In the genomic region with DNA sequence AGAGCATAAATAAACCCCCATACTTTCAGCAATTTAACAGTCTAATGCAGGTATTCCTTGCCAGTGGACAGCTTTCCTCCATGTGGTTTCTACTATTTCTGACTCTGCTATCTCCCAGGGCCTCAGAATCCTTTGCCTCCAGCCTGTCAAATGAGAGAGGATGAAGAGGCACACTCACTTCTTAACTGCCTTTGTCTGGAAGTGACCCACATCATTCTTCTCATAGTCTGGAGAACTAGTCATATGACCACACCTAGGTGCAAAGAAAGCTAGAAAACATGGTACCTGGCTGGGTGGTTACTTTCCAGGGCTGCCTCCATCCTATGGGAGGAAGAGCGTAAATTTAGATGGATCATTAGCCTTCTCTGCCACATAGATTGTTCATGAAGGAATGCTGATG, we compare ENCODE assay signal across 28 cellular contexts. TPM values are rescaled to one million over a fixed set of nuclear protein-coding genes. Genes with fewer than 3 reads are reported as not detected.
"Had no signal": no experiment of that assay in that cellular context is flagged by ENCODE, and none has a peak within 500 bp of the region (broad histone marks: within the 10 kb centered on the region; RNA-seq: fewer than 3 reads in every experiment).

No MANE protein-coding gene starts in this region.

- H3K9me3 ChIP-seq: MG63, SJCRH30, SK-N-SH had no signal

- H3K27ac ChIP-seq: brain microvascular endothelial cell, SJCRH30, VCaP had no signal

- ATAC-seq: activated naive CD4-positive, alpha-beta T cell treated with anti-CD3 and anti-CD28 coated beads, Interleukin-2, amount 50 U/mL, for 72 hours; activated naive CD8-positive, alpha-beta T cell treated with anti-CD3 and anti-CD28 coated beads, Interleukin-2, amount 50 U/mL, for 24 hours; activated T-cell treated with anti-CD3 and anti-CD28 coated beads, Interleukin-2, amount 50 U/mL, for 4 hours; Right ventricle myocardium inferior had no signal

- H3K4me3 ChIP-seq: MG63, SJCRH30 had no signal

- H3K4me3 Mint-ChIP-seq: activated CD4-positive, alpha-beta memory T cell treated with anti-CD3 and anti-CD28 coated beads for 36 hours; activated CD4-positive, alpha-beta T cell treated with anti-CD3 and anti-CD28 coated beads, Interleukin-2, amount 10 ng/mL, durations not matched to agents 7 days and 5 days; activated naive CD8-positive, alpha-beta T cell treated with anti-CD3 and anti-CD28 coated beads, Interleukin-2, amount 50 U/mL, for 24 hours; activated T-cell treated with anti-CD3 and anti-CD28 coated beads, Interleukin-2, amount 50 U/mL, for 4 hours had no signal

- H3K36me3 Mint-ChIP-seq: activated CD4-positive, alpha-beta memory T cell treated with anti-CD3 and anti-CD28 coated beads for 36 hours; activated naive CD4-positive, alpha-beta T cell treated with anti-CD3 and anti-CD28 coated beads, Interleukin-2, amount 50 U/mL, for 72 hours had no signal

- H3K27ac Mint-ChIP-seq: activated CD4-positive, alpha-beta memory T cell treated with anti-CD3 and anti-CD28 coated beads for 36 hours; activated CD4-positive, alpha-beta T cell treated with anti-CD3 and anti-CD28 coated beads, Interleukin-2, amount 10 ng/mL, durations not matched to agents 7 days and 5 days; activated naive CD4-positive, alpha-beta T cell treated with anti-CD3 and anti-CD28 coated beads, Interleukin-2, amount 50 U/mL, for 72 hours; activated naive CD8-positive, alpha-beta T cell treated with anti-CD3 and anti-CD28 coated beads, Interleukin-2, amount 50 U/mL, for 24 hours had no signal

- H3K4me2 ChIP-seq: SK-N-SH had no signal

- H3K27me3 ChIP-seq: brain microvascular endothelial cell, MG63, SJCRH30 had no signal

- H3K36me3 ChIP-seq: brain microvascular endothelial cell, MG63 had no signal

- H3K4me1 Mint-ChIP-seq: activated CD4-positive, alpha-beta T cell treated with anti-CD3 and anti-CD28 coated beads, Interleukin-2, amount 10 ng/mL, durations not matched to agents 7 days and 5 days; activated naive CD8-positive, alpha-beta T cell treated with anti-CD3 and anti-CD28 coated beads, Interleukin-2, amount 50 U/mL, for 24 hours had no signal

- DNase-seq: activated CD4-positive, alpha-beta memory T cell treated with anti-CD3 and anti-CD28 coated beads for 36 hours; activated CD4-positive, alpha-beta T cell treated with anti-CD3 and anti-CD28 coated beads, Interleukin-2, amount 10 ng/mL, durations not matched to agents 7 days and 5 days; activated CD4-positive, CD25-positive, alpha-beta regulatory T cell; activated CD8-positive, alpha-beta memory T cell treated with anti-CD3 and anti-CD28 coated beads for 24 hours; activated effector memory CD4-positive, alpha-beta T cell treated with anti-CD3 and anti-CD28 coated beads, Interleukin-2, amount 50 U/mL, for 16 hours; activated naive CD4-positive, alpha-beta T cell treated with Interleukin-2 at 50 U/mL for 16 hours; activated naive CD8-positive, alpha-beta T cell treated with anti-CD3 and anti-CD28 coated beads, Interleukin-2, amount 50 U/mL, for 24 hours; activated T-cell treated with anti-CD3 and anti-CD28 coated beads, Interleukin-2, amount 50 U/mL, for 4 hours; amniotic stem cell; brain microvascular endothelial cell; central memory CD4-positive, alpha-beta T cell; MG63; NCI-H1105; NCI-H1436; NCI-H1694 treated with DMSO at 0.1 percent for 48 hours; NCI-H2029 treated with DMSO at 0.1 percent for 48 hours; NCI-H345; NCI-H510A; NCI-H526 treated with DMSO at 0.1 percent for 48 hours; NCI-H82; SJCRH30; SK-N-SH; T-helper 1 cell had no signal

- H3K9ac ChIP-seq: SK-N-SH had no signal

- H3K9me3 Mint-ChIP-seq: activated CD4-positive, alpha-beta memory T cell treated with anti-CD3 and anti-CD28 coated beads for 36 hours; activated CD4-positive, alpha-beta T cell treated with anti-CD3 and anti-CD28 coated beads, Interleukin-2, amount 10 ng/mL, durations not matched to agents 7 days and 5 days; activated naive CD4-positive, alpha-beta T cell treated with anti-CD3 and anti-CD28 coated beads, Interleukin-2, amount 50 U/mL, for 72 hours; activated naive CD8-positive, alpha-beta T cell treated with anti-CD3 and anti-CD28 coated beads, Interleukin-2, amount 50 U/mL, for 24 hours; activated T-cell treated with anti-CD3 and anti-CD28 coated beads, Interleukin-2, amount 50 U/mL, for 4 hours had no signal

- H3K27me3 Mint-ChIP-seq: activated naive CD8-positive, alpha-beta T cell treated with anti-CD3 and anti-CD28 coated beads, Interleukin-2, amount 50 U/mL, for 24 hours had no signal

RNA-seq across cellular contexts. Expression of a gene that starts 22.5 kb away (rescaled TPM):
- total RNA-seq: OCI-LY7; T-helper 2 cell treated with Interferon-gamma antibody and Interleukin-4, amounts not matched to agents 100 ng/mL and 5 ng/mL, for 36 hours had no signal
